In genomic region chr13:53104120-53104519, GRCh38 we compare ENCODE assay signal across 14 cellular contexts.
DNase-seq lines count a peak whose midpoint lies in the region; ATAC-seq and TF ChIP-seq lines count a peak whose summit lies in the region.
"Had no signal": no experiment of that assay in that cellular context is flagged by ENCODE, and none has a peak within 500 bp of the region (broad histone marks: within the 10 kb centered on the region; RNA-seq: fewer than 3 reads in every experiment).

No MANE protein-coding gene starts in this region.

- no peak overlapping the region for H2BK120ac ChIP-seq in H9 (ENCODE audit: low read depth, low read length, poor library complexity, severe bottlenecking)

- H3K27ac ChIP-seq in GM23338 (ENCODE audit: low read depth) = no peak overlapping the region
- no peak overlapping the region for H3K27ac ChIP-seq in H9 (ENCODE audit: insufficient read length, low read depth, low read length)
- H3K27ac ChIP-seq: C4-2B had no signal

- no peaks in the 10 kb centered on the region for H3K79me1 ChIP-seq in H9 (ENCODE audit: insufficient read depth, low read depth, low read length, poor library complexity, severe bottlenecking)

- H4K20me1 ChIP-seq in GM23338 (replicated peaks; ENCODE audit: insufficient read depth) (no peaks in the 10 kb centered on the region), H9 (ENCODE audit: control insufficient read depth, insufficient read depth, insufficient read length) (no peaks in the 10 kb centered on the region)

- H3K4me3 ChIP-seq in GM23338 = no peak overlapping the region

- no peaks in the 10 kb centered on the region for H3F3A ChIP-seq in GM23338 (replicated peaks; ENCODE audit: low read depth)

- H2BK12ac ChIP-seq in H9 (ENCODE audit: insufficient read length, low read depth, low read length) = no peak overlapping the region

- H3K4me1 Mint-ChIP-seq in GM23338 (no peaks in the 10 kb centered on the region), nephron progenitor cell (peaks cover 62% of the 10 kb centered on the region), H9 (no peaks in the 10 kb centered on the region)
- H3K4me1 Mint-ChIP-seq: CD4-positive, alpha-beta memory T cell had no signal

- ATAC-seq in GM23338 (no peak), GM21717 (IDR thresholded peaks at IDR 0.05; ENCODE audit: unreplicated experiment) (no peak), GM18520 (IDR thresholded peaks at IDR 0.05; ENCODE audit: unreplicated experiment) (no peak)

- H2AK5ac ChIP-seq in H9 (ENCODE audit: insufficient read length, low read length) = no peak overlapping the region

- peak overlapping the region; percentile 52; the same call in 1 of the 2 replicates for H2AFZ ChIP-seq in GM23338
- no peak overlapping the region for H2AFZ ChIP-seq in H9 (ENCODE audit: low read length)

- H3K56ac ChIP-seq in H9 (ENCODE audit: insufficient read length, low read depth, low read length) = no peak overlapping the region

- DNase-seq in GM23338 (ENCODE audit: low spot score) (no peak), fibroblast of peridontal ligament (ENCODE audit: extremely low read depth) (peak; percentile 54), nephron progenitor cell (no peak), COLO829 (ENCODE audit: low spot score) (no peak), H9 (no peak)
- DNase-seq: BE2C; CD4-positive, alpha-beta memory T cell; COR-L47; DND-41; GF-D8; IMR-90 had no signal

- no peak overlapping the region for H3T11ph ChIP-seq in H9 (ENCODE audit: low read length)

- H2BK5ac ChIP-seq in H9 (ENCODE audit: insufficient read length, low read length) = no peak overlapping the region

- H2BK20ac ChIP-seq in H9 (ENCODE audit: low read depth, low read length, poor library complexity, severe bottlenecking) = no peak overlapping the region

- no peak overlapping the region for H4K5ac ChIP-seq in H9 (ENCODE audit: insufficient read length, low read depth, low read length)

- no peak overlapping the region for H3K4me2 ChIP-seq in GM23338
- no peak overlapping the region for H3K4me2 ChIP-seq in H9 (ENCODE audit: insufficient read depth, insufficient read length, low read length)

- no peaks in the 10 kb centered on the region for H3K23me2 ChIP-seq in H9 (ENCODE audit: insufficient read length, low read depth, low read length, poor library complexity, severe bottlenecking)

- H3K18ac ChIP-seq in H9 (ENCODE audit: insufficient read length, low read depth, low read length) = no peak overlapping the region

- H3K36me3 Mint-ChIP-seq in GM23338 (ENCODE audit: low read depth) (no peaks in the 10 kb centered on the region), nephron progenitor cell (ENCODE audit: low read depth) (no peaks in the 10 kb centered on the region), H9 (ENCODE audit: insufficient read depth in 1 of 3, low read depth in 3 of 3) (no peaks in the 10 kb centered on the region)
- H3K36me3 Mint-ChIP-seq: CD4-positive, alpha-beta memory T cell had no signal

- H3K23ac ChIP-seq in H9 (ENCODE audit: insufficient read length, low read depth, low read length) = no peak overlapping the region

- H3K27ac Mint-ChIP-seq in GM23338 (no peak overlapping the region), nephron progenitor cell (peak overlapping the region; percentile 53), H9 (no peak overlapping the region; a peak in 1 of 7 replicates)
- H3K27ac Mint-ChIP-seq: CD4-positive, alpha-beta memory T cell had no signal

- H4K91ac ChIP-seq in H9 (ENCODE audit: insufficient read length, low read depth, low read length) = no peak overlapping the region

- H2BK15ac ChIP-seq in H9 (ENCODE audit: low read depth, low read length) = no peak overlapping the region

- no peak overlapping the region for H3K4ac ChIP-seq in H9 (ENCODE audit: low read depth, low read length)

- H3K9me2 ChIP-seq in GM23338 (ENCODE audit: insufficient read depth) = 0 out of 2 replicates have a peak, but pooled peaks cover 9% of the 10 kb centered on the region

- H3K27me3 Mint-ChIP-seq in GM23338 (ENCODE audit: insufficient read depth, low read depth, poor library complexity) = peaks cover 2% of the 10 kb centered on the region
- peaks cover 3% of the 10 kb centered on the region for H3K27me3 Mint-ChIP-seq in nephron progenitor cell (ENCODE audit: low read depth, poor library complexity)
- peaks cover under 1% of the 10 kb centered on the region; the same call in 1 of the 2 replicates for H3K27me3 Mint-ChIP-seq in H9 (ENCODE audit: low read depth)
- H3K27me3 Mint-ChIP-seq: CD4-positive, alpha-beta memory T cell had no signal

- WGBS in H9 (ENCODE audit: extremely low coverage, insufficient read length, low lambda C conversion rate) = no CpG with 5 or more reads among the region's 2 CpGs

- no peak overlapping the region for H3K14ac ChIP-seq in H9 (ENCODE audit: insufficient read depth, low read length)

- H3K27me3 ChIP-seq in GM23338 (ENCODE audit: insufficient read depth) = no peaks in the 10 kb centered on the region
- H3K27me3 ChIP-seq in H9 (ENCODE audit: insufficient read depth, low read length) = no peaks in the 10 kb centered on the region
- H3K27me3 ChIP-seq: BE2C had no signal

- H3K79me2 ChIP-seq in GM23338 (replicated peaks; ENCODE audit: insufficient read depth) = no peaks in the 10 kb centered on the region
- H3K79me2 ChIP-seq in H9 (ENCODE audit: insufficient read depth, low read length) = no peaks in the 10 kb centered on the region

- no peak overlapping the region for H3K9ac ChIP-seq in H9 (ENCODE audit: extremely low read depth, insufficient read length, low read length)

- no peaks in the 10 kb centered on the region for H3K36me3 ChIP-seq in GM23338 (ENCODE audit: insufficient read depth)
- H3K36me3 ChIP-seq: BE2C had no signal

- no peaks in the 10 kb centered on the region for H3K9me3 ChIP-seq in H9 (ENCODE audit: control insufficient read depth, low read depth, low read length)
- H3K9me3 ChIP-seq: BE2C had no signal

- TF ChIP-seq CTCF in GM23338 (conservative IDR thresholded peaks at IDR 0.05; ENCODE audit: low read depth in 2 of 2) (no peak), nephron progenitor cell (IDR thresholded peaks at IDR 0.05) (no peak), H9 (conservative IDR thresholded peaks at IDR 0.05) (no peak)

- no peak overlapping the region for H4K8ac ChIP-seq in H9 (replicated peaks; ENCODE audit: insufficient read length, low read depth, low read length)

- H3K9me3 Mint-ChIP-seq in GM23338 (no peaks in the 10 kb centered on the region), nephron progenitor cell (peaks cover 12% of the 10 kb centered on the region), H9 (no peaks in the 10 kb centered on the region)

- H3K4me1 ChIP-seq in GM23338 (ENCODE audit: insufficient read depth) (no peaks in the 10 kb centered on the region), H9 (ENCODE audit: insufficient read depth, low read length) (no peaks in the 10 kb centered on the region)
- H3K4me1 ChIP-seq: BE2C had no signal

- no peak overlapping the region for H3K4me3 Mint-ChIP-seq in GM23338
- H3K4me3 Mint-ChIP-seq in nephron progenitor cell = no peak overlapping the region
- H3K4me3 Mint-ChIP-seq in H9 = no peak overlapping the region
- H3K4me3 Mint-ChIP-seq: CD4-positive, alpha-beta memory T cell had no signal

TF ChIP-seq in GM23338, 12 proteins besides CTCF, POLR2A, EP300 and RAD21 (continues in another document):
- TF ChIP-seq, protein P1, sequence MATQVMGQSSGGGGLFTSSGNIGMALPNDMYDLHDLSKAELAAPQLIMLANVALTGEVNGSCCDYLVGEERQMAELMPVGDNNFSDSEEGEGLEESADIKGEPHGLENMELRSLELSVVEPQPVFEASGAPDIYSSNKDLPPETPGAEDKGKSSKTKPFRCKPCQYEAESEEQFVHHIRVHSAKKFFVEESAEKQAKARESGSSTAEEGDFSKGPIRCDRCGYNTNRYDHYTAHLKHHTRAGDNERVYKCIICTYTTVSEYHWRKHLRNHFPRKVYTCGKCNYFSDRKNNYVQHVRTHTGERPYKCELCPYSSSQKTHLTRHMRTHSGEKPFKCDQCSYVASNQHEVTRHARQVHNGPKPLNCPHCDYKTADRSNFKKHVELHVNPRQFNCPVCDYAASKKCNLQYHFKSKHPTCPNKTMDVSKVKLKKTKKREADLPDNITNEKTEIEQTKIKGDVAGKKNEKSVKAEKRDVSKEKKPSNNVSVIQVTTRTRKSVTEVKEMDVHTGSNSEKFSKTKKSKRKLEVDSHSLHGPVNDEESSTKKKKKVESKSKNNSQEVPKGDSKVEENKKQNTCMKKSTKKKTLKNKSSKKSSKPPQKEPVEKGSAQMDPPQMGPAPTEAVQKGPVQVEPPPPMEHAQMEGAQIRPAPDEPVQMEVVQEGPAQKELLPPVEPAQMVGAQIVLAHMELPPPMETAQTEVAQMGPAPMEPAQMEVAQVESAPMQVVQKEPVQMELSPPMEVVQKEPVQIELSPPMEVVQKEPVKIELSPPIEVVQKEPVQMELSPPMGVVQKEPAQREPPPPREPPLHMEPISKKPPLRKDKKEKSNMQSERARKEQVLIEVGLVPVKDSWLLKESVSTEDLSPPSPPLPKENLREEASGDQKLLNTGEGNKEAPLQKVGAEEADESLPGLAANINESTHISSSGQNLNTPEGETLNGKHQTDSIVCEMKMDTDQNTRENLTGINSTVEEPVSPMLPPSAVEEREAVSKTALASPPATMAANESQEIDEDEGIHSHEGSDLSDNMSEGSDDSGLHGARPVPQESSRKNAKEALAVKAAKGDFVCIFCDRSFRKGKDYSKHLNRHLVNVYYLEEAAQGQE (IDR thresholded peaks at IDR 0.05; ENCODE audit: unreplicated experiment) = no peak
- TF ChIP-seq NANOG (IDR thresholded peaks at IDR 0.05; ENCODE audit: borderline replicate concordance) = no peak
